18 cellular contexts compared by ENCODE assay signal in genomic region chr1:80212021-80212420, GRCh38.
"Had no signal": no experiment of that assay in that cellular context is flagged by ENCODE, and none has a peak within 500 bp of the region (broad histone marks: within the 10 kb centered on the region; RNA-seq: fewer than 3 reads in every experiment).

No MANE protein-coding gene starts in this region.

- H3K4me3 ChIP-seq: body of pancreas, colonic mucosa, esophagus muscularis mucosa, right atrium auricular region, thyroid gland had no signal

- H3K36me3 ChIP-seq: colonic mucosa, esophagus muscularis mucosa, right atrium auricular region, thyroid gland had no signal

- H3K27me3 Mint-ChIP-seq: activated CD4-positive, alpha-beta T cell treated with anti-CD3 and anti-CD28 coated beads for 36 hours; activated naive CD8-positive, alpha-beta T cell; memory B cell; naive thymus-derived CD8-positive, alpha-beta T cell had no signal

- H3K4me1 ChIP-seq: body of pancreas, colonic mucosa, right atrium auricular region, thyroid gland had no signal

- H3K4me3 Mint-ChIP-seq: activated CD4-positive, alpha-beta T cell treated with anti-CD3 and anti-CD28 coated beads for 36 hours; activated CD8-positive, alpha-beta T cell treated with anti-CD3 and anti-CD28 coated beads, Interleukin-2, amount 10 ng/mL, durations not matched to agents 7 days and 5 days; activated naive CD8-positive, alpha-beta T cell; memory B cell; naive thymus-derived CD8-positive, alpha-beta T cell; stimulated activated memory B cell treated with anti-CD40 and anti-IgM and Interleukin-4, amounts not matched to agents 10 μg/mL and 1 μg/mL and 100 μg/mL, for 72 hours had no signal

- H3K9me3 ChIP-seq: body of pancreas, colonic mucosa, esophagus muscularis mucosa, right atrium auricular region, thyroid gland had no signal

- H3K4me1 Mint-ChIP-seq: activated CD4-positive, alpha-beta T cell treated with anti-CD3 and anti-CD28 coated beads for 36 hours; naive thymus-derived CD8-positive, alpha-beta T cell had no signal

- H3K27ac ChIP-seq: body of pancreas, colonic mucosa, esophagus muscularis mucosa, right atrium auricular region, thyroid gland had no signal

- ATAC-seq: activated CD4-positive, alpha-beta T cell treated with anti-CD3 and anti-CD28 coated beads for 36 hours; activated CD8-positive, alpha-beta T cell treated with anti-CD3 and anti-CD28 coated beads, Interleukin-2, amount 10 ng/mL, durations not matched to agents 7 days and 5 days; body of pancreas; left ventricle myocardium superior; naive thymus-derived CD8-positive, alpha-beta T cell; stimulated activated memory B cell treated with anti-CD40 and anti-IgM and Interleukin-4, amounts not matched to agents 10 μg/mL and 1 μg/mL and 100 μg/mL, for 72 hours had no signal

- H3K27me3 ChIP-seq: body of pancreas, colonic mucosa, esophagus muscularis mucosa, right atrium auricular region, thyroid gland had no signal

- H3K9me3 Mint-ChIP-seq: stimulated activated memory B cell treated with anti-CD40 and anti-IgM and Interleukin-4, amounts not matched to agents 10 μg/mL and 1 μg/mL and 100 μg/mL, for 72 hours had no signal

- DNase-seq: activated CD4-positive, alpha-beta T cell treated with anti-CD3 and anti-CD28 coated beads for 36 hours; activated CD8-positive, alpha-beta memory T cell treated with anti-CD3 and anti-CD28 coated beads, Interleukin-2, amount 50 U/mL, for 4 hours; activated CD8-positive, alpha-beta T cell treated with anti-CD3 and anti-CD28 coated beads, Interleukin-2, amount 10 ng/mL, durations not matched to agents 7 days and 5 days; activated gamma-delta T cell treated with Interleukin-2 at 50 U/mL for 16 hours; amygdala; body of pancreas; central memory CD4-positive, alpha-beta T cell; colonic mucosa; effector CD4-positive, alpha-beta T cell; left ventricle myocardium superior; naive thymus-derived CD8-positive, alpha-beta T cell; stimulated activated CD4-positive, alpha-beta T cell treated with anti-CD3 and anti-CD28 coated beads, Interleukin-2, amount 100 ng/mL, for 48 hours; thyroid gland had no signal

- H3K36me3 Mint-ChIP-seq: activated naive CD8-positive, alpha-beta T cell; memory B cell; naive thymus-derived CD8-positive, alpha-beta T cell; stimulated activated memory B cell treated with anti-CD40 and anti-IgM and Interleukin-4, amounts not matched to agents 10 μg/mL and 1 μg/mL and 100 μg/mL, for 72 hours had no signal

- H3K27ac Mint-ChIP-seq: activated CD4-positive, alpha-beta T cell treated with anti-CD3 and anti-CD28 coated beads for 36 hours; activated CD8-positive, alpha-beta T cell treated with anti-CD3 and anti-CD28 coated beads, Interleukin-2, amount 10 ng/mL, durations not matched to agents 7 days and 5 days; activated naive CD8-positive, alpha-beta T cell; memory B cell; naive thymus-derived CD8-positive, alpha-beta T cell; stimulated activated memory B cell treated with anti-CD40 and anti-IgM and Interleukin-4, amounts not matched to agents 10 μg/mL and 1 μg/mL and 100 μg/mL, for 72 hours had no signal
